In genomic region chr17:64145751-64146417, GRCh38 we compare ENCODE assay signal across 1 cellular context.
A peak's percentile ranks its signal among the peaks of the same experiment; 100 is the strongest.
TF ChIP-seq lines count a peak whose summit lies in the region.

No MANE protein-coding gene starts in this region.

TF ChIP-seq in K562, 482 proteins besides CTCF, POLR2A, EP300 and RAD21 (continued from another document and continues in another):
- TF ChIP-seq ZNF518B (CRISPR knock-in tag; IDR thresholded peaks at IDR 0.05) (no peak), RERE (CRISPR knock-in tag; IDR thresholded peaks at IDR 0.05; ENCODE audit: borderline replicate concordance) (no peak), ZNF511 (CRISPR knock-in tag; IDR thresholded peaks at IDR 0.05) (peak; percentile 72), GABPB2 (CRISPR knock-in tag; conservative IDR thresholded peaks at IDR 0.05) (no peak), CBFB (CRISPR knock-in tag; IDR thresholded peaks at IDR 0.05) (peak; percentile 22; the same call in 1 of the 2 replicates), ZNF75A (CRISPR knock-in tag; IDR thresholded peaks at IDR 0.05) (no peak), PHF8 (IDR thresholded peaks at IDR 0.05; ENCODE audit: borderline replicate concordance, low read length) (peak; percentile 98), TEAD2 (tag; IDR thresholded peaks at IDR 0.05) (no peak), CSDE1 (IDR thresholded peaks at IDR 0.05) (no peak), NFATC3 (IDR thresholded peaks at IDR 0.05) (no peak), NELFE (IDR thresholded peaks at IDR 0.05; ENCODE audit: insufficient read depth, insufficient read length) (peak; percentile 91), KDM2B (CRISPR knock-in tag; IDR thresholded peaks at IDR 0.05) (peak; percentile 59; the same call in 1 of the 2 replicates), CHD7 (IDR thresholded peaks at IDR 0.05; ENCODE audit: low read depth, low read length) (no peak), WHSC1 (IDR thresholded peaks at IDR 0.05; ENCODE audit: low read length) (no peak), DACH1 (IDR thresholded peaks at IDR 0.05; ENCODE audit: partially characterized antibody) (no peak), NCOA4 (IDR thresholded peaks at IDR 0.05; ENCODE audit: partially characterized antibody) (no peak), HLTF (IDR thresholded peaks at IDR 0.05) (no peak), IFI16 (CRISPR knock-in tag; IDR thresholded peaks at IDR 0.05) (no peak), KAT2B (IDR thresholded peaks at IDR 0.05; ENCODE audit: low read depth, low read length) (no peak), ZBTB9 (CRISPR knock-in tag; IDR thresholded peaks at IDR 0.05) (peak; percentile 47; the same call in 1 of the 2 replicates), ZNF146 (CRISPR knock-in tag; IDR thresholded peaks at IDR 0.05; ENCODE audit: unreplicated experiment) (no peak), CBX5 (IDR thresholded peaks at IDR 0.05; ENCODE audit: borderline replicate concordance, low read depth) (no peak), ELF1 (tag; IDR thresholded peaks at IDR 0.05) (no peak), FOXA3 (CRISPR knock-in tag; conservative IDR thresholded peaks at IDR 0.05 in 1 of 2, IDR thresholded peaks at IDR 0.05 in 1 of 2) (peak in 1 of 2 experiments; percentile 47; a peak in 2 of 4 replicates), ZZZ3 (IDR thresholded peaks at IDR 0.05) (peak; percentile 73), HIVEP1 (CRISPR knock-in tag; IDR thresholded peaks at IDR 0.05) (no peak), PRPF4 (IDR thresholded peaks at IDR 0.05; ENCODE audit: insufficient read depth, low read depth, low read length, poor library complexity, severe bottlenecking) (peak; percentile 89), ILF3 (IDR thresholded peaks at IDR 0.05; ENCODE audit: borderline replicate concordance) (peak; percentile 87; the same call in 1 of the 2 replicates), USF1 (CRISPR knock-in tag; IDR thresholded peaks at IDR 0.05) (peak; percentile 100), FOXK2 (conservative IDR thresholded peaks at IDR 0.05 in 1 of 2, IDR thresholded peaks at IDR 0.05 in 1 of 2; ENCODE audit: low read depth in 2 of 2) (peak in 1 of 2 experiments; percentile 46; a peak in 2 of 4 replicates), POLR2AphosphoS5 (IDR thresholded peaks at IDR 0.05; ENCODE audit: control insufficient read depth, insufficient read depth, low read depth, low read length) (peak; percentile 99)
